ENCODE assay signal across 1 cellular context in the genomic region with DNA sequence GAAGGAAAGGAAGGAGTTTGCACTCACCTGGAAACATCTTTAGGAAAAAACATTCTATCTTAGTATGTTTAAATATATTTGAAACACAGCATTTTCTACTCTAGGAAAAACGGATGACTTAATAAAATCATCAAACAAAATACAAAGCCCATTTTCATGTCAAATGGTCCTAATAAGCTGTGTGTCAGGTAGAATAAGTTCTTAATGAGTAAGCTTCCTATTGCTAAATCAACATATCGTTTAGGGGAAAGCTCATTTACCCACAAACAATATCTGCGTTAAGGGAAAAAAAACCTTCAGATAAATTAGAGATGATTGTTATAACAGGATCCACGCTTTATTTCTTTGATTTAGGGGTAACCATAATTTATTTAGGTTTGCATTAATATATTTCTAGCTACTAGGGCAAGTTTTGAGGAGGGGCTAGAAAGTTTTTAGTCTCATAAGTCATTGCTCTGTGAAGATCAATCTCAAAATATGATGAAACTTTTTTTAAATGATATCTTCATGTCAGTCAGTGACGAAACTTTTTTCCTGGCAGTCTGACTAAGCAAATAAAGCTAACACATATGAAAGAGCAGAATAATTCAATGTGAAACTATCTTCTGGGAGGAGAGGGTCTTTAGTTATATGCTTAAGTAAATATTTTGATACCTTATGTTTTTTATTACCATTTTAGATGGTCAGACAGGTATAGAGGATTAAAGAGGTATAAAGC.
TF ChIP-seq lines count a peak whose summit lies in the region.

No MANE protein-coding gene starts in this region.

TF ChIP-seq in K562, 482 proteins besides CTCF, POLR2A, EP300 and RAD21 (continued from another document):
- TF ChIP-seq POLR2G (IDR thresholded peaks at IDR 0.05; ENCODE audit: low read depth, low read length) (no peak), KDM4B (IDR thresholded peaks at IDR 0.05; ENCODE audit: borderline replicate concordance in 2 of 2, low read depth in 1 of 2) (no peak), CEBPB (tag; IDR thresholded peaks at IDR 0.05) (peak; percentile 72), MAFK (IDR thresholded peaks at IDR 0.05; ENCODE audit: low read length) (0 out of 2 replicates have a peak, but pooled peaks have one; percentile 9), GABPB2 (CRISPR knock-in tag; conservative IDR thresholded peaks at IDR 0.05) (no peak), CEBPG (CRISPR knock-in tag; IDR thresholded peaks at IDR 0.05) (no peak), CEBPG (tag; conservative IDR thresholded peaks at IDR 0.05 in 1 of 2, IDR thresholded peaks at IDR 0.05 in 1 of 2) (peak; percentile 61 to 80), PRMT5 (CRISPR knock-in tag; IDR thresholded peaks at IDR 0.05) (no peak)
- TF ChIP-seq, protein P1, sequence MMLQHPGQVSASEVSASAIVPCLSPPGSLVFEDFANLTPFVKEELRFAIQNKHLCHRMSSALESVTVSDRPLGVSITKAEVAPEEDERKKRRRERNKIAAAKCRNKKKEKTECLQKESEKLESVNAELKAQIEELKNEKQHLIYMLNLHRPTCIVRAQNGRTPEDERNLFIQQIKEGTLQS (IDR thresholded peaks at IDR 0.05), result peak; percentile 80
- TF ChIP-seq, protein P1 (CRISPR knock-in tag; conservative IDR thresholded peaks at IDR 0.05), result no peak
- TF ChIP-seq, protein P2, sequence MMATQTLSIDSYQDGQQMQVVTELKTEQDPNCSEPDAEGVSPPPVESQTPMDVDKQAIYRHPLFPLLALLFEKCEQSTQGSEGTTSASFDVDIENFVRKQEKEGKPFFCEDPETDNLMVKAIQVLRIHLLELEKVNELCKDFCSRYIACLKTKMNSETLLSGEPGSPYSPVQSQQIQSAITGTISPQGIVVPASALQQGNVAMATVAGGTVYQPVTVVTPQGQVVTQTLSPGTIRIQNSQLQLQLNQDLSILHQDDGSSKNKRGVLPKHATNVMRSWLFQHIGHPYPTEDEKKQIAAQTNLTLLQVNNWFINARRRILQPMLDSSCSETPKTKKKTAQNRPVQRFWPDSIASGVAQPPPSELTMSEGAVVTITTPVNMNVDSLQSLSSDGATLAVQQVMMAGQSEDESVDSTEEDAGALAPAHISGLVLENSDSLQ (IDR thresholded peaks at IDR 0.05), result peak; percentile 38; the same call in 1 of the 2 replicates
